9 cellular contexts compared by ENCODE assay signal in the genomic region with DNA sequence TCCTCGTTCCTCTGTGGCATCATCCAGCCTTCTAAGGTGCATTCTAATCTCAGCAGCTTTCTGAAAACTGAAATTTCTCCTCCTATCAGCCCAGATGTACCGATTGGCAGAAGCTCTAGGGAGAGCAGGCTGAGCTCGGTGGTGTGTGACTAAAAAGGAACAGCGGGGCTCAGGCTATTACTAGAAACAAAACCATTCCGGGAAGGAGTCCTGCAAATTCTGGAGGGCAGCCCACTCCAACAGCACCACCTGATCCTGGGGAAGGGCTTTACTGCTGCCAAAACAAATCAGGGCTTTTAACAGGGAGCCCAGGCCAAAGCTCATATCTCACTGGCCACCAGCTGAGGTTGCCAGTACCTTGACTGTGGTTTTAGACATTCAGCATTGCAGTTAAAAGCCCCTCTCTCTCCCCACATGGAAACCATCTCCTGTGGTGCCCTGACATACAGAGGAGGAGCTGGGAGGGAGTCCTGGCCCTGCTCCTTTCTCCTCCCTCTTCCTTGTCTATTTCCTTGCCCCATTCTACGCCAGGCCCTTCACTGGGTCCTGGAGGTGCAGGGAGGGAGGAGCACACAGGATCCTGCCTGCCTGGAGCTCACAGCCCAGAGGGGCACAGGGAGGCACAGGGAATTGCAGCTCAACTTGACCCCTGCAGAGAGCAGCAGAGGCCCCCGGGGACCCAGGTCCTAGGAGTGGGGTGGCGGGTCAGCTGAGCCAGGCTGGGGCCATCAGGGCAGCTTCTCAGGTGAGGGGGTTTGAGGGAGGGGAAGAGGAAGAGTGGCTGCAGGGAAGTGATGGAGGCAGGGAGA. TPM values are rescaled to one million over a fixed set of nuclear protein-coding genes. Genes with fewer than 3 reads are reported as not detected.
DNase-seq lines count a peak whose midpoint lies in the region; ATAC-seq lines count a peak whose summit lies in the region.
"Had no signal": no experiment of that assay in that cellular context is flagged by ENCODE, and none has a peak within 500 bp of the region (broad histone marks: within the 10 kb centered on the region; RNA-seq: fewer than 3 reads in every experiment).

No MANE protein-coding gene starts in this region.

- H3K27me3 Mint-ChIP-seq in activated naive CD8-positive, alpha-beta T cell treated with anti-CD3 and anti-CD28 coated beads for 36 hours = no peaks in the 10 kb centered on the region

- H3K4me3 Mint-ChIP-seq in activated naive CD8-positive, alpha-beta T cell treated with anti-CD3 and anti-CD28 coated beads for 36 hours = peak overlapping the region; percentile 84

- peak overlapping the region; percentile 74 for H3K4me3 ChIP-seq in rectal smooth muscle tissue (ENCODE audit: low read length)
- H3K4me3 ChIP-seq: cardiac muscle cell had no signal

- H3K27ac Mint-ChIP-seq in activated naive CD8-positive, alpha-beta T cell treated with anti-CD3 and anti-CD28 coated beads for 36 hours = peak overlapping the region; percentile 89

- H3K4me1 ChIP-seq in rectal smooth muscle tissue (ENCODE audit: control insufficient read depth, insufficient read depth, low read length) = peaks cover 15% of the 10 kb centered on the region

- H3K4me1 Mint-ChIP-seq in activated naive CD8-positive, alpha-beta T cell treated with anti-CD3 and anti-CD28 coated beads for 36 hours = peaks cover 75% of the 10 kb centered on the region

- no peaks in the 10 kb centered on the region for H3K36me3 ChIP-seq in rectal smooth muscle tissue (ENCODE audit: control insufficient read depth, insufficient read depth, low read length)
- H3K36me3 ChIP-seq: cardiac muscle cell had no signal

- no peaks in the 10 kb centered on the region for H3K27me3 ChIP-seq in rectal smooth muscle tissue (ENCODE audit: control insufficient read depth, insufficient read depth, low read length)
- H3K27me3 ChIP-seq: cardiac muscle cell had no signal

- no peaks in the 10 kb centered on the region for H3K36me3 Mint-ChIP-seq in activated naive CD8-positive, alpha-beta T cell treated with anti-CD3 and anti-CD28 coated beads for 36 hours

- intact Hi-C loops in cardiac septum (cut with DNase I) = loop anchor here (2.0 kb wide), 1 partner anchor 77 kb away; a partner anchor contains a TSS

- no peaks in the 10 kb centered on the region for H3K9me3 Mint-ChIP-seq in activated naive CD8-positive, alpha-beta T cell treated with anti-CD3 and anti-CD28 coated beads for 36 hours

- ATAC-seq in HG02763 (IDR thresholded peaks at IDR 0.05; ENCODE audit: unreplicated experiment) = no peak

- peak overlapping the region; percentile 63 for H3K9ac ChIP-seq in rectal smooth muscle tissue (ENCODE audit: low read length)

- peak; percentile 38 for DNase-seq in stimulated activated CD4-positive, alpha-beta T cell treated with anti-CD3 and anti-CD28 coated beads, Interleukin-15, amount 100 ng/mL, for 24 hours
- DNase-seq in stimulated activated CD4-positive, alpha-beta T cell treated with anti-CD3 and anti-CD28 coated beads, Interleukin-4, amount 100 ng/mL, for 1 hour = no peak
- DNase-seq in activated naive CD8-positive, alpha-beta T cell treated with anti-CD3 and anti-CD28 coated beads for 36 hours = no peak
- DNase-seq in cardiac septum (ENCODE audit: low spot score) (peak; percentile 81), 8988T (no peak), NCI-H510A (lab: John Stamatoyannopoulos, UW) (no peak)

- peak overlapping the region; percentile 93 for H3K27ac ChIP-seq in rectal smooth muscle tissue (ENCODE audit: low read depth, low read length)
- H3K27ac ChIP-seq: cardiac muscle cell had no signal

RNA-seq across cellular contexts. Expression of a gene that starts 0.9 kb away (rescaled TPM):
- 10 to 100 TPM; 34.2 to 40.5 TPM for total RNA-seq in activated naive CD8-positive, alpha-beta T cell treated with anti-CD3 and anti-CD28 coated beads for 36 hours
- 6.9 TPM for total RNA-seq in cardiac septum
- total RNA-seq: cardiac muscle cell had no signal

RNA-seq across cellular contexts. Expression of a gene that starts 25.7 kb away (rescaled TPM):
- total RNA-seq in activated naive CD8-positive, alpha-beta T cell treated with anti-CD3 and anti-CD28 coated beads for 36 hours = 1 to 10 TPM in 1 of 2 experiments, under 1 TPM in 1; 0.52 to 1.0 TPM
- total RNA-seq in cardiac septum = not detected
- total RNA-seq: cardiac muscle cell had no signal

RNA-seq across cellular contexts. Expression of a gene that starts 31.6 kb away (rescaled TPM):
- total RNA-seq in activated naive CD8-positive, alpha-beta T cell treated with anti-CD3 and anti-CD28 coated beads for 36 hours = not detected
- total RNA-seq in cardiac septum = 0.83 TPM
- total RNA-seq: cardiac muscle cell had no signal

RNA-seq across cellular contexts. Expression of a gene that starts 46.5 kb away (rescaled TPM):
- total RNA-seq in activated naive CD8-positive, alpha-beta T cell treated with anti-CD3 and anti-CD28 coated beads for 36 hours = under 1 TPM in 1 of 2 experiments, not detected in 1; 0.18 TPM
- 0.32 TPM for total RNA-seq in cardiac septum

Comparison
In these comparisons a context has a peak if more than half of its experiments do, and no peak if none do; other contexts are left out.
1. DNase-seq: peak in stimulated activated CD4-positive, alpha-beta T cell treated with anti-CD3 and anti-CD28 coated beads, Interleukin-15, amount 100 ng/mL, for 24 hours (single experiment) and cardiac septum (single experiment); none in stimulated activated CD4-positive, alpha-beta T cell treated with anti-CD3 and anti-CD28 coated beads, Interleukin-4, amount 100 ng/mL, for 1 hour (single experiment), activated naive CD8-positive, alpha-beta T cell treated with anti-CD3 and anti-CD28 coated beads for 36 hours (single experiment), 8988T (single experiment) and NCI-H510A (single experiment).